In the genomic region with DNA sequence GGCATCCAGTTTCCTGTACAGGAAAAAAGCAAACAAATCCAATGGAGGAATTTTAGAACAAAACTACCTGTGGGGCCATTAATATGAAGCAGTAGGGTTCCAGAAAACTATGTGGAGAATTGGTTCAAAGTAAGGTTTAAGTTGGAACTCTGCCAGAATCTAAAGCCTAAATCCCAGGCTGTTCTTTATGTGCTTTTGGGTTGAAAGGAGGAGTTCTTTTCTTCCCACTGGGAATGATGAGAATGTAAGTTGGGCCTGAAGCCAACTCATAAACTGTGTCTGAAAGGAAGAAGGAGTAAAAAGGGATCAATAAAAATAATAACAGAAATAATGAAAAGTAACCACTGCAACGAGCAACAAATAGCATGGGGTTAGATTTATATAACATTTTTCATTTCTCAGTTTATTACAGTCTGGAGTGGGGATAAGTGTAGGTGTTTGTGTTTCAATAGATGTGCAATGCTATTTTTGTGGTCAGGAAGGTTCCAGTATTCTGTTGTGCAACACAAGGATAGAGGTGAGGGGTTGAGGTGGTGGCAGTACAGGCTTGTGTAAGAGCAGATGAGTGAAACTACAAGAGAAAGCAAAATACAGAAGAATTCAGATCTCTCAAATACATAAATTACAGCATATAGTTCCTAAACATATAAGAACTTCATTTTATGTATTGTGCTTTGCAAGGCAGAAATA, we compare ENCODE assay signal across 16 cellular contexts.
"Had no signal": no experiment of that assay in that cellular context is flagged by ENCODE, and none has a peak within 500 bp of the region (broad histone marks: within the 10 kb centered on the region; RNA-seq: fewer than 3 reads in every experiment).

No MANE protein-coding gene starts in this region.

- DNase-seq: activated CD8-positive, alpha-beta memory T cell treated with anti-CD3 and anti-CD28 coated beads, Interleukin-2, amount 50 U/mL, for 48 hours; activated CD8-positive, alpha-beta T cell treated with anti-CD3 and anti-CD28 coated beads for 36 hours; activated naive CD4-positive, alpha-beta T cell treated with Interleukin-2 at 50 U/mL for 16 hours; central memory CD4-positive, alpha-beta T cell; cortex of kidney; effector memory CD4-positive, alpha-beta T cell; hippocampal formation; midbrain; sigmoid colon; stimulated activated CD4-positive, alpha-beta T cell treated with anti-CD3 and anti-CD28 coated beads, Interleukin-4, amount 100 ng/mL, for 1 hour; stimulated activated naive CD8-positive, alpha-beta T cell treated with anti-CD3 and anti-CD28 coated beads, Interleukin-15, amount 100 ng/mL, for 72 hours; T-helper 9 cell; testis had no signal

- H3K4me1 ChIP-seq: sigmoid colon, testis had no signal

- H3K27me3 Mint-ChIP-seq: stimulated activated naive CD8-positive, alpha-beta T cell treated with anti-CD3 and anti-CD28 coated beads, Interleukin-15, amount 100 ng/mL, for 72 hours had no signal

- H3K4me3 ChIP-seq: sigmoid colon, testis had no signal

- H3K27me3 ChIP-seq: neutrophil, sigmoid colon, testis had no signal

- H3K27ac ChIP-seq: neutrophil, sigmoid colon, testis had no signal

- H3K27ac Mint-ChIP-seq: activated CD8-positive, alpha-beta T cell treated with anti-CD3 and anti-CD28 coated beads for 36 hours; activated T-helper 1 cell treated with anti-CD3 and anti-CD28 coated beads, Interleukin-12 subunit alpha, Interleukin-12 subunit beta, Interleukin-2, Interleukin-4 antibody, amounts not matched to agents 30 ng/mL and 10 ng/mL and 1 ng/mL, durations not matched to agents 14 hours and 24 hours and 36 hours; progenitor cell of endocrine pancreas; stimulated activated naive CD8-positive, alpha-beta T cell treated with anti-CD3 and anti-CD28 coated beads, Interleukin-15, amount 100 ng/mL, for 72 hours had no signal

- H3K9me3 Mint-ChIP-seq: activated CD8-positive, alpha-beta T cell treated with anti-CD3 and anti-CD28 coated beads for 36 hours; activated T-helper 1 cell treated with anti-CD3 and anti-CD28 coated beads, Interleukin-12 subunit alpha, Interleukin-12 subunit beta, Interleukin-2, Interleukin-4 antibody, amounts not matched to agents 30 ng/mL and 10 ng/mL and 1 ng/mL, durations not matched to agents 14 hours and 24 hours and 36 hours; stimulated activated naive CD8-positive, alpha-beta T cell treated with anti-CD3 and anti-CD28 coated beads, Interleukin-15, amount 100 ng/mL, for 72 hours had no signal

- H3K4me1 Mint-ChIP-seq: stimulated activated naive CD8-positive, alpha-beta T cell treated with anti-CD3 and anti-CD28 coated beads, Interleukin-15, amount 100 ng/mL, for 72 hours had no signal

- H3K4me3 Mint-ChIP-seq: activated CD8-positive, alpha-beta T cell treated with anti-CD3 and anti-CD28 coated beads for 36 hours; activated T-helper 1 cell treated with anti-CD3 and anti-CD28 coated beads, Interleukin-12 subunit alpha, Interleukin-12 subunit beta, Interleukin-2, Interleukin-4 antibody, amounts not matched to agents 30 ng/mL and 10 ng/mL and 1 ng/mL, durations not matched to agents 14 hours and 24 hours and 36 hours; stimulated activated naive CD8-positive, alpha-beta T cell treated with anti-CD3 and anti-CD28 coated beads, Interleukin-15, amount 100 ng/mL, for 72 hours had no signal

- ATAC-seq: activated CD8-positive, alpha-beta T cell treated with anti-CD3 and anti-CD28 coated beads for 36 hours; stimulated activated naive CD8-positive, alpha-beta T cell treated with anti-CD3 and anti-CD28 coated beads, Interleukin-15, amount 100 ng/mL, for 72 hours had no signal

- H3K36me3 ChIP-seq: neutrophil, sigmoid colon had no signal

- H3K9me3 ChIP-seq: neutrophil, testis had no signal
